In the genomic region with DNA sequence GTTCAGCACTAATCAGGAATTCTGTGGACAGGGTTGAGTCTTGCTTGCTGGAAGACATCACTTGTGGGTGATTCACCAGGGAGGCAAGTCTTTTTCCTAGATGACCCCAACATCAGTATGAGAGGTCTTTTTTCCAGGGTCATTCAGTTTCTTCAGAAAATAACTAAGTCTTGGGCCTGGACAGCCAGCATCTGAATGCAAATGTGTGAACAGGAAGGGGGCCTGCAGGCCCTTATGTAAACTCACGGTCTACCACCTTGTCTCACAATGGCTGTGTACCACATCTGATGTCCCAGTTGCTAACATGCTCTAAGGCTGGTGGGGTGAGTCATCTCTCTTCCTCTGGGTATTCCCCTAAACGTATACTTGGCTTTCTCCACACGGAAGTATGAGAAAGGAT, we compare ENCODE assay signal across 8 cellular contexts.
DNase-seq lines count a peak whose midpoint lies in the region; ATAC-seq, FAIRE-seq and TF ChIP-seq lines count a peak whose summit lies in the region.
"Had no signal": no experiment of that assay in that cellular context is flagged by ENCODE, and none has a peak within 500 bp of the region (broad histone marks: within the 10 kb centered on the region; RNA-seq: fewer than 3 reads in every experiment).

No MANE protein-coding gene starts in this region.

- peak; percentile 90 for FAIRE-seq in GM19239 (lab: Jason Lieb, UNC)
- FAIRE-seq: endometrium had no signal

- no peak overlapping the region for H3K4me3 Mint-ChIP-seq in activated CD4-positive, alpha-beta T cell treated with anti-CD3 and anti-CD28 coated beads for 36 hours

- CTCF ChIA-PET in activated CD4-positive, alpha-beta T cell treated with anti-CD3 and anti-CD28 coated beads for 36 hours (lab: Charles Lee), result interaction anchor here (0.8 to 0.9 kb wide), 2 partner anchors 21 to 334 kb away, joined by 3 read pairs; no protein-coding TSS in a partner anchor

- intact Hi-C loops in activated CD4-positive, alpha-beta T cell treated with anti-CD3 and anti-CD28 coated beads for 36 hours (cut with DNase I, micrococcal nuclease), result loop anchor here in 1 of 2 experiments (2.0 kb wide), 1 partner anchor 84 kb away; no protein-coding TSS in a partner anchor

- H3K9me3 Mint-ChIP-seq in activated CD4-positive, alpha-beta T cell treated with anti-CD3 and anti-CD28 coated beads for 36 hours (ENCODE audit: low read depth), result no peaks in the 10 kb centered on the region

- no peak for TF ChIP-seq CTCF in fibroblast of mammary gland (conservative IDR thresholded peaks at IDR 0.05; ENCODE audit: control insufficient read depth, insufficient read depth, low read depth, low read length)

- peak; percentile 47 for DNase-seq in GM19239 (ENCODE audit: insufficient read length, low spot score)
- DNase-seq in activated CD4-positive, alpha-beta T cell treated with anti-CD3 and anti-CD28 coated beads for 36 hours, result peak; percentile 64
- peak; percentile 80 for DNase-seq in fibroblast of mammary gland (ENCODE audit: low read depth)
- DNase-seq in stimulated activated CD8-positive, alpha-beta memory T cell treated with anti-CD3 and anti-CD28 coated beads, Interleukin-15, amount 100 ng/mL, for 48 hours (ENCODE audit: low read depth in 2 of 2), result peak; percentile 36
- no peak for DNase-seq in Ammon's horn (ENCODE audit: low spot score)
- DNase-seq in D341Med (ENCODE audit: low spot score), result no peak

- POLR2A ChIA-PET in activated CD4-positive, alpha-beta T cell treated with anti-CD3 and anti-CD28 coated beads for 36 hours (lab: Charles Lee), result no interaction called here

- no peak overlapping the region for H3K4me3 ChIP-seq in fibroblast of mammary gland (ENCODE audit: control insufficient read depth, low read depth, low read length)

- peaks cover 16% of the 10 kb centered on the region for H3K36me3 Mint-ChIP-seq in activated CD4-positive, alpha-beta T cell treated with anti-CD3 and anti-CD28 coated beads for 36 hours (ENCODE audit: low read depth)

- H3K27ac Mint-ChIP-seq in activated CD4-positive, alpha-beta T cell treated with anti-CD3 and anti-CD28 coated beads for 36 hours, result peak overlapping the region; percentile 77

- H3K4me1 Mint-ChIP-seq in activated CD4-positive, alpha-beta T cell treated with anti-CD3 and anti-CD28 coated beads for 36 hours, result peaks cover 9% of the 10 kb centered on the region

- no peaks in the 10 kb centered on the region for H3K27me3 Mint-ChIP-seq in activated CD4-positive, alpha-beta T cell treated with anti-CD3 and anti-CD28 coated beads for 36 hours

- ATAC-seq in HG03135 (IDR thresholded peaks at IDR 0.05; ENCODE audit: unreplicated experiment), result peak; percentile 98
- ATAC-seq in activated CD4-positive, alpha-beta T cell treated with anti-CD3 and anti-CD28 coated beads for 36 hours, result peak; percentile 100

Comparison
In these comparisons a context has a peak if more than half of its experiments do, and no peak if none do; other contexts are left out.
1. DNase-seq: peak in GM19239 (single experiment), activated CD4-positive, alpha-beta T cell treated with anti-CD3 and anti-CD28 coated beads for 36 hours (single experiment), fibroblast of mammary gland (single experiment) and stimulated activated CD8-positive, alpha-beta memory T cell treated with anti-CD3 and anti-CD28 coated beads, Interleukin-15, amount 100 ng/mL, for 48 hours (2 of 2); none in Ammon's horn (single experiment) and D341Med (single experiment).